Comparison of ENCODE assay signal across 1 cellular context in the genomic region with DNA sequence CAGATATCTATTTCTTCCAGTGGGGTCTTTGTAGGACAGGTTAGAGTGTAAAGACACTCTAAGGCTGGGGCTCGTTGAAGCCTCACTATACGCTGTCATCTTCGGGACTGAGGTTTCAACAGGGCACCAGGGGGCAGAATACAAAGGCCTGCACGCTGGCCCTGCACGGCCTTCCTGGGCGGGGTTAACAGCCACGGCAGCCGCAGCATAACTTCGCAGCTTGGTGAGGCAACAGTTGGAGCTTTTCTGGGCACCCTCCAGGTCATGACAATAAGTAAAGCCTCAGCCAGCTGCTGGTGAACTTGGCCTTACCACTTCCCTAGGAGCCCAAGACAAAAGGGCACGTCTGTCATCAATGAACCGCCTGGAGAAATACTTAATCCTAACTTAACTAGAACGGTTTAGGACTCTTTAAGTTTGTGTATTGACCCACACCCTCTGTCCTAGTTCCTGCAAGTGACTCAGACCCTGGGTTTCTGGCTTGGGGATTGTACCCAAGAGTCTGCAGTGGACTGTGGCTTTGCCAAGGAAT.
A peak's percentile ranks its signal among the peaks of the same experiment; 100 is the strongest.
TF ChIP-seq lines count a peak whose summit lies in the region.

No MANE protein-coding gene starts in this region.

TF ChIP-seq in K562, 482 proteins besides CTCF, POLR2A, EP300 and RAD21 (continued from another document and continues in another):
- TF ChIP-seq, protein P1, sequence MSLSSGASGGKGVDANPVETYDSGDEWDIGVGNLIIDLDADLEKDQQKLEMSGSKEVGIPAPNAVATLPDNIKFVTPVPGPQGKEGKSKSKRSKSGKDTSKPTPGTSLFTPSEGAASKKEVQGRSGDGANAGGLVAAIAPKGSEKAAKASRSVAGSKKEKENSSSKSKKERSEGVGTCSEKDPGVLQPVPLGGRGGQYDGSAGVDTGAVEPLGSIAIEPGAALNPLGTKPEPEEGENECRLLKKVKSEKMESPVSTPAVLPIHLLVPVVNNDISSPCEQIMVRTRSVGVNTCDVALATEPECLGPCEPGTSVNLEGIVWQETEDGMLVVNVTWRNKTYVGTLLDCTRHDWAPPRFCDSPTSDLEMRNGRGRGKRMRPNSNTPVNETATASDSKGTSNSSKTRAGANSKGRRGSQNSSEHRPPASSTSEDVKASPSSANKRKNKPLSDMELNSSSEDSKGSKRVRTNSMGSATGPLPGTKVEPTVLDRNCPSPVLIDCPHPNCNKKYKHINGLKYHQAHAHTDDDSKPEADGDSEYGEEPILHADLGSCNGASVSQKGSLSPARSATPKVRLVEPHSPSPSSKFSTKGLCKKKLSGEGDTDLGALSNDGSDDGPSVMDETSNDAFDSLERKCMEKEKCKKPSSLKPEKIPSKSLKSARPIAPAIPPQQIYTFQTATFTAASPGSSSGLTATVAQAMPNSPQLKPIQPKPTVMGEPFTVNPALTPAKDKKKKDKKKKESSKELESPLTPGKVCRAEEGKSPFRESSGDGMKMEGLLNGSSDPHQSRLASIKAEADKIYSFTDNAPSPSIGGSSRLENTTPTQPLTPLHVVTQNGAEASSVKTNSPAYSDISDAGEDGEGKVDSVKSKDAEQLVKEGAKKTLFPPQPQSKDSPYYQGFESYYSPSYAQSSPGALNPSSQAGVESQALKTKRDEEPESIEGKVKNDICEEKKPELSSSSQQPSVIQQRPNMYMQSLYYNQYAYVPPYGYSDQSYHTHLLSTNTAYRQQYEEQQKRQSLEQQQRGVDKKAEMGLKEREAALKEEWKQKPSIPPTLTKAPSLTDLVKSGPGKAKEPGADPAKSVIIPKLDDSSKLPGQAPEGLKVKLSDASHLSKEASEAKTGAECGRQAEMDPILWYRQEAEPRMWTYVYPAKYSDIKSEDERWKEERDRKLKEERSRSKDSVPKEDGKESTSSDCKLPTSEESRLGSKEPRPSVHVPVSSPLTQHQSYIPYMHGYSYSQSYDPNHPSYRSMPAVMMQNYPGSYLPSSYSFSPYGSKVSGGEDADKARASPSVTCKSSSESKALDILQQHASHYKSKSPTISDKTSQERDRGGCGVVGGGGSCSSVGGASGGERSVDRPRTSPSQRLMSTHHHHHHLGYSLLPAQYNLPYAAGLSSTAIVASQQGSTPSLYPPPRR (CRISPR knock-in tag; IDR thresholded peaks at IDR 0.05; ENCODE audit: borderline replicate concordance), result no peak
- TF ChIP-seq, protein P2, sequence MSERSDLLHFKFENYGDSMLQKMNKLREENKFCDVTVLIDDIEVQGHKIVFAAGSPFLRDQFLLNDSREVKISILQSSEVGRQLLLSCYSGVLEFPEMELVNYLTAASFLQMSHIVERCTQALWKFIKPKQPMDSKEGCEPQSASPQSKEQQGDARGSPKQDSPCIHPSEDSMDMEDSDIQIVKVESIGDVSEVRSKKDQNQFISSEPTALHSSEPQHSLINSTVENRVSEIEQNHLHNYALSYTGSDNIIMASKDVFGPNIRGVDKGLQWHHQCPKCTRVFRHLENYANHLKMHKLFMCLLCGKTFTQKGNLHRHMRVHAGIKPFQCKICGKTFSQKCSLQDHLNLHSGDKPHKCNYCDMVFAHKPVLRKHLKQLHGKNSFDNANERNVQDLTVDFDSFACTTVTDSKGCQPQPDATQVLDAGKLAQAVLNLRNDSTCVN (CRISPR knock-in tag; IDR thresholded peaks at IDR 0.05), result no peak
- peak; percentile 78 for TF ChIP-seq ETV1 (tag; conservative IDR thresholded peaks at IDR 0.05; ENCODE audit: low read depth)
- no peak for TF ChIP-seq NCOR1 (IDR thresholded peaks at IDR 0.05)
- TF ChIP-seq ZNF551 (CRISPR knock-in tag; IDR thresholded peaks at IDR 0.05), result no peak
- TF ChIP-seq ZNF584 (CRISPR knock-in tag; IDR thresholded peaks at IDR 0.05; ENCODE audit: low read depth), result no peak
- peak; percentile 81 for TF ChIP-seq MYC (IDR thresholded peaks at IDR 0.05; ENCODE audit: low read depth, low read length)
- TF ChIP-seq MYC (CRISPR knock-in tag; IDR thresholded peaks at IDR 0.05; ENCODE audit: borderline replicate concordance, low read depth), result no peak; the same call in 1 of the 2 replicates
- TF ChIP-seq RAD51 (IDR thresholded peaks at IDR 0.05; ENCODE audit: borderline replicate concordance, low read depth), result no peak
- TF ChIP-seq KLF1 (tag; IDR thresholded peaks at IDR 0.05), result no peak
- TF ChIP-seq NR2C2 (CRISPR knock-in tag; IDR thresholded peaks at IDR 0.05), result no peak
- TF ChIP-seq NR2C2 (tag; IDR thresholded peaks at IDR 0.05), result peak; percentile 50; the same call in 1 of the 2 replicates
- TF ChIP-seq NEUROD1 (IDR thresholded peaks at IDR 0.05; ENCODE audit: borderline replicate concordance, low read depth, low read length, partially characterized antibody), result peak; percentile 37
- TF ChIP-seq FIP1L1 (IDR thresholded peaks at IDR 0.05; ENCODE audit: low read depth, low read length, poor library complexity, severe bottlenecking), result no peak
- peak; percentile 69 for TF ChIP-seq BRD9 (IDR thresholded peaks at IDR 0.05; ENCODE audit: low read depth, partially characterized antibody)
- TF ChIP-seq TSC22D4 (tag; IDR thresholded peaks at IDR 0.05), result no peak
- no peak for TF ChIP-seq SMAD1 (IDR thresholded peaks at IDR 0.05; ENCODE audit: low read depth, low read length, partially characterized antibody)
- no peak for TF ChIP-seq TARDBP (IDR thresholded peaks at IDR 0.05)
- TF ChIP-seq, protein P3, sequence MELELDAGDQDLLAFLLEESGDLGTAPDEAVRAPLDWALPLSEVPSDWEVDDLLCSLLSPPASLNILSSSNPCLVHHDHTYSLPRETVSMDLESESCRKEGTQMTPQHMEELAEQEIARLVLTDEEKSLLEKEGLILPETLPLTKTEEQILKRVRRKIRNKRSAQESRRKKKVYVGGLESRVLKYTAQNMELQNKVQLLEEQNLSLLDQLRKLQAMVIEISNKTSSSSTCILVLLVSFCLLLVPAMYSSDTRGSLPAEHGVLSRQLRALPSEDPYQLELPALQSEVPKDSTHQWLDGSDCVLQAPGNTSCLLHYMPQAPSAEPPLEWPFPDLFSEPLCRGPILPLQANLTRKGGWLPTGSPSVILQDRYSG (tag; conservative IDR thresholded peaks at IDR 0.05; ENCODE audit: low read depth), result peak; percentile 58; the same call in 1 of the 2 replicates
- TF ChIP-seq MYBL2 (IDR thresholded peaks at IDR 0.05; ENCODE audit: low read depth), result no peak
- TF ChIP-seq MYBL2 (CRISPR knock-in tag; IDR thresholded peaks at IDR 0.05; ENCODE audit: borderline replicate concordance), result no peak
- peak; percentile 58; the same call in 1 of the 2 replicates for TF ChIP-seq GABPB1 (CRISPR knock-in tag; IDR thresholded peaks at IDR 0.05)
- TF ChIP-seq, protein P4, sequence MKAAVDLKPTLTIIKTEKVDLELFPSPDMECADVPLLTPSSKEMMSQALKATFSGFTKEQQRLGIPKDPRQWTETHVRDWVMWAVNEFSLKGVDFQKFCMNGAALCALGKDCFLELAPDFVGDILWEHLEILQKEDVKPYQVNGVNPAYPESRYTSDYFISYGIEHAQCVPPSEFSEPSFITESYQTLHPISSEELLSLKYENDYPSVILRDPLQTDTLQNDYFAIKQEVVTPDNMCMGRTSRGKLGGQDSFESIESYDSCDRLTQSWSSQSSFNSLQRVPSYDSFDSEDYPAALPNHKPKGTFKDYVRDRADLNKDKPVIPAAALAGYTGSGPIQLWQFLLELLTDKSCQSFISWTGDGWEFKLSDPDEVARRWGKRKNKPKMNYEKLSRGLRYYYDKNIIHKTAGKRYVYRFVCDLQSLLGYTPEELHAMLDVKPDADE (conservative IDR thresholded peaks at IDR 0.05; ENCODE audit: control insufficient read depth, low read depth, low read length), result no peak
- no peak for TF ChIP-seq SREBF2 (CRISPR knock-in tag; IDR thresholded peaks at IDR 0.05)
- peak; percentile 51; the same call in 1 of the 2 replicates for TF ChIP-seq MEF2D (tag; conservative IDR thresholded peaks at IDR 0.05; ENCODE audit: low read depth)
- no peak for TF ChIP-seq ZNF436 (CRISPR knock-in tag; IDR thresholded peaks at IDR 0.05)
- TF ChIP-seq, protein P5, sequence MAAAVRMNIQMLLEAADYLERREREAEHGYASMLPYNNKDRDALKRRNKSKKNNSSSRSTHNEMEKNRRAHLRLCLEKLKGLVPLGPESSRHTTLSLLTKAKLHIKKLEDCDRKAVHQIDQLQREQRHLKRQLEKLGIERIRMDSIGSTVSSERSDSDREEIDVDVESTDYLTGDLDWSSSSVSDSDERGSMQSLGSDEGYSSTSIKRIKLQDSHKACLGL (CRISPR knock-in tag; IDR thresholded peaks at IDR 0.05; ENCODE audit: borderline replicate concordance, poor library complexity, severe bottlenecking), result no peak
- no peak for TF ChIP-seq ZNF140 (CRISPR knock-in tag; IDR thresholded peaks at IDR 0.05)
- TF ChIP-seq CXXC5 (CRISPR knock-in tag; IDR thresholded peaks at IDR 0.05), result peak; percentile 95
- TF ChIP-seq ZNF316 (IDR thresholded peaks at IDR 0.05), result no peak
- TF ChIP-seq SP2 (IDR thresholded peaks at IDR 0.05; ENCODE audit: extremely low read depth, low read depth, low read length, poor library complexity, severe bottlenecking), result no peak
- TF ChIP-seq, protein P6, sequence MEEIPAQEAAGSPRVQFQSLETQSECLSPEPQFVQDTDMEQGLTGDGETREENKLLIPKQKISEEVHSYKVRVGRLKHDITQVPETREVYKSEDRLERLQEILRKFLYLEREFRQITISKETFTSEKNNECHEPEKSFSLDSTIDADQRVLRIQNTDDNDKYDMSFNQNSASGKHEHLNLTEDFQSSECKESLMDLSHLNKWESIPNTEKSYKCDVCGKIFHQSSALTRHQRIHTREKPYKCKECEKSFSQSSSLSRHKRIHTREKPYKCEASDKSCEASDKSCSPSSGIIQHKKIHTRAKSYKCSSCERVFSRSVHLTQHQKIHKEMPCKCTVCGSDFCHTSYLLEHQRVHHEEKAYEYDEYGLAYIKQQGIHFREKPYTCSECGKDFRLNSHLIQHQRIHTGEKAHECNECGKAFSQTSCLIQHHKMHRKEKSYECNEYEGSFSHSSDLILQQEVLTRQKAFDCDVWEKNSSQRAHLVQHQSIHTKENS (CRISPR knock-in tag; IDR thresholded peaks at IDR 0.05), result no peak
- TF ChIP-seq, protein P7, sequence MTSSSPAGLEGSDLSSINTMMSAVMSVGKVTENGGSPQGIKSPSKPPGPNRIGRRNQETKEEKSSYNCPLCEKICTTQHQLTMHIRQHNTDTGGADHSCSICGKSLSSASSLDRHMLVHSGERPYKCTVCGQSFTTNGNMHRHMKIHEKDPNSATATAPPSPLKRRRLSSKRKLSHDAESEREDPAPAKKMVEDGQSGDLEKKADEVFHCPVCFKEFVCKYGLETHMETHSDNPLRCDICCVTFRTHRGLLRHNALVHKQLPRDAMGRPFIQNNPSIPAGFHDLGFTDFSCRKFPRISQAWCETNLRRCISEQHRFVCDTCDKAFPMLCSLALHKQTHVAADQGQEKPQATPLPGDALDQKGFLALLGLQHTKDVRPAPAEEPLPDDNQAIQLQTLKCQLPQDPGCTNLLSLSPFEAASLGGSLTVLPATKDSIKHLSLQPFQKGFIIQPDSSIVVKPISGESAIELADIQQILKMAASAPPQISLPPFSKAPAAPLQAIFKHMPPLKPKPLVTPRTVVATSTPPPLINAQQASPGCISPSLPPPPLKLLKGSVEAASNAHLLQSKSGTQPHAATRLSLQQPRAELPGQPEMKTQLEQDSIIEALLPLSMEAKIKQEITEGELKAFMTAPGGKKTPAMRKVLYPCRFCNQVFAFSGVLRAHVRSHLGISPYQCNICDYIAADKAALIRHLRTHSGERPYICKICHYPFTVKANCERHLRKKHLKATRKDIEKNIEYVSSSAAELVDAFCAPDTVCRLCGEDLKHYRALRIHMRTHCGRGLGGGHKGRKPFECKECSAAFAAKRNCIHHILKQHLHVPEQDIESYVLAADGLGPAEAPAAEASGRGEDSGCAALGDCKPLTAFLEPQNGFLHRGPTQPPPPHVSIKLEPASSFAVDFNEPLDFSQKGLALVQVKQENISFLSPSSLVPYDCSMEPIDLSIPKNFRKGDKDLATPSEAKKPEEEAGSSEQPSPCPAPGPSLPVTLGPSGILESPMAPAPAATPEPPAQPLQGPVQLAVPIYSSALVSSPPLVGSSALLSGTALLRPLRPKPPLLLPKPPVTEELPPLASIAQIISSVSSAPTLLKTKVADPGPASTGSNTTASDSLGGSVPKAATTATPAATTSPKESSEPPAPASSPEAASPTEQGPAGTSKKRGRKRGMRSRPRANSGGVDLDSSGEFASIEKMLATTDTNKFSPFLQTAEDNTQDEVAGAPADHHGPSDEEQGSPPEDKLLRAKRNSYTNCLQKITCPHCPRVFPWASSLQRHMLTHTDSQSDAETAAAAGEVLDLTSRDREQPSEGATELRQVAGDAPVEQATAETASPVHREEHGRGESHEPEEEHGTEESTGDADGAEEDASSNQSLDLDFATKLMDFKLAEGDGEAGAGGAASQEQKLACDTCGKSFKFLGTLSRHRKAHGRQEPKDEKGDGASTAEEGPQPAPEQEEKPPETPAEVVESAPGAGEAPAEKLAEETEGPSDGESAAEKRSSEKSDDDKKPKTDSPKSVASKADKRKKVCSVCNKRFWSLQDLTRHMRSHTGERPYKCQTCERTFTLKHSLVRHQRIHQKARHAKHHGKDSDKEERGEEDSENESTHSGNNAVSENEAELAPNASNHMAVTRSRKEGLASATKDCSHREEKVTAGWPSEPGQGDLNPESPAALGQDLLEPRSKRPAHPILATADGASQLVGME (CRISPR knock-in tag; IDR thresholded peaks at IDR 0.05), result peak; percentile 38; the same call in 1 of the 2 replicates
- TF ChIP-seq, protein P8, sequence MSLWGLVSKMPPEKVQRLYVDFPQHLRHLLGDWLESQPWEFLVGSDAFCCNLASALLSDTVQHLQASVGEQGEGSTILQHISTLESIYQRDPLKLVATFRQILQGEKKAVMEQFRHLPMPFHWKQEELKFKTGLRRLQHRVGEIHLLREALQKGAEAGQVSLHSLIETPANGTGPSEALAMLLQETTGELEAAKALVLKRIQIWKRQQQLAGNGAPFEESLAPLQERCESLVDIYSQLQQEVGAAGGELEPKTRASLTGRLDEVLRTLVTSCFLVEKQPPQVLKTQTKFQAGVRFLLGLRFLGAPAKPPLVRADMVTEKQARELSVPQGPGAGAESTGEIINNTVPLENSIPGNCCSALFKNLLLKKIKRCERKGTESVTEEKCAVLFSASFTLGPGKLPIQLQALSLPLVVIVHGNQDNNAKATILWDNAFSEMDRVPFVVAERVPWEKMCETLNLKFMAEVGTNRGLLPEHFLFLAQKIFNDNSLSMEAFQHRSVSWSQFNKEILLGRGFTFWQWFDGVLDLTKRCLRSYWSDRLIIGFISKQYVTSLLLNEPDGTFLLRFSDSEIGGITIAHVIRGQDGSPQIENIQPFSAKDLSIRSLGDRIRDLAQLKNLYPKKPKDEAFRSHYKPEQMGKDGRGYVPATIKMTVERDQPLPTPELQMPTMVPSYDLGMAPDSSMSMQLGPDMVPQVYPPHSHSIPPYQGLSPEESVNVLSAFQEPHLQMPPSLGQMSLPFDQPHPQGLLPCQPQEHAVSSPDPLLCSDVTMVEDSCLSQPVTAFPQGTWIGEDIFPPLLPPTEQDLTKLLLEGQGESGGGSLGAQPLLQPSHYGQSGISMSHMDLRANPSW (CRISPR knock-in tag; IDR thresholded peaks at IDR 0.05), result no peak
- TF ChIP-seq, protein P9, sequence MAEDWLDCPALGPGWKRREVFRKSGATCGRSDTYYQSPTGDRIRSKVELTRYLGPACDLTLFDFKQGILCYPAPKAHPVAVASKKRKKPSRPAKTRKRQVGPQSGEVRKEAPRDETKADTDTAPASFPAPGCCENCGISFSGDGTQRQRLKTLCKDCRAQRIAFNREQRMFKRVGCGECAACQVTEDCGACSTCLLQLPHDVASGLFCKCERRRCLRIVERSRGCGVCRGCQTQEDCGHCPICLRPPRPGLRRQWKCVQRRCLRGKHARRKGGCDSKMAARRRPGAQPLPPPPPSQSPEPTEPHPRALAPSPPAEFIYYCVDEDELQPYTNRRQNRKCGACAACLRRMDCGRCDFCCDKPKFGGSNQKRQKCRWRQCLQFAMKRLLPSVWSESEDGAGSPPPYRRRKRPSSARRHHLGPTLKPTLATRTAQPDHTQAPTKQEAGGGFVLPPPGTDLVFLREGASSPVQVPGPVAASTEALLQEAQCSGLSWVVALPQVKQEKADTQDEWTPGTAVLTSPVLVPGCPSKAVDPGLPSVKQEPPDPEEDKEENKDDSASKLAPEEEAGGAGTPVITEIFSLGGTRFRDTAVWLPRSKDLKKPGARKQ (CRISPR knock-in tag; IDR thresholded peaks at IDR 0.05), result no peak
- peak; percentile 91 for TF ChIP-seq DMBX1 (CRISPR knock-in tag; IDR thresholded peaks at IDR 0.05; ENCODE audit: borderline replicate concordance)
- TF ChIP-seq RBBP5 (IDR thresholded peaks at IDR 0.05; ENCODE audit: borderline replicate concordance, insufficient read depth, low read length, poor library complexity, severe bottlenecking), result peak; percentile 24
